ENCODE assay signal across 9 cellular contexts in genomic region chr14:24965934-24966593, GRCh38.
DNase-seq lines count a peak whose midpoint lies in the region; ATAC-seq and TF ChIP-seq lines count a peak whose summit lies in the region.
"Had no signal": no experiment of that assay in that cellular context is flagged by ENCODE, and none has a peak within 500 bp of the region (broad histone marks: within the 10 kb centered on the region; RNA-seq: fewer than 3 reads in every experiment).

No MANE protein-coding gene starts in this region.

- intact Hi-C loops in PC-3 (cut with micrococcal nuclease) (no loop called here), CD14-positive monocyte (cut with micrococcal nuclease) (no loop called here)

- H3K4me1 ChIP-seq in cardiac muscle cell (ENCODE audit: low read depth) (peaks cover 19% of the 10 kb centered on the region), rectal smooth muscle tissue (ENCODE audit: control insufficient read depth, insufficient read depth, low read length) (peaks cover 4% of the 10 kb centered on the region), PC-3 (ENCODE audit: insufficient read depth, low read length) (no peaks in the 10 kb centered on the region)

- POLR2A ChIA-PET in PC-3 (lab: Charles Lee; ENCODE audit: unreplicated experiment): no interaction called here

- no peak overlapping the region for H3K4me2 ChIP-seq in PC-3 (ENCODE audit: low read length)

- H3K36me3 Mint-ChIP-seq in CD14-positive monocyte: no peaks in the 10 kb centered on the region

- no peak overlapping the region for H3K27ac Mint-ChIP-seq in CD14-positive monocyte

- no peaks in the 10 kb centered on the region for H4K20me1 ChIP-seq in PC-3 (ENCODE audit: low read length)

- H3F3A ChIP-seq in PC-3 (ENCODE audit: low read length, unreplicated experiment): no peaks in the 10 kb centered on the region

- peak; percentile 60 for DNase-seq in DMS53 (lab: John Stamatoyannopoulos, UW)
- DNase-seq in cardiac muscle cell (ENCODE audit: low read depth in 1 of 2, low spot score in 1 of 2): peak; percentile 30 to 78
- no peak for DNase-seq in PC-3
- no peak for DNase-seq in CD14-positive monocyte (ENCODE audit: low spot score)
- DNase-seq: NCI-H446 had no signal

- H3K9ac ChIP-seq in rectal smooth muscle tissue (ENCODE audit: low read length) (no peak overlapping the region), PC-3 (ENCODE audit: low read length) (no peak overlapping the region)

- no peak overlapping the region for H3K4me3 Mint-ChIP-seq in CD14-positive monocyte

- no peaks in the 10 kb centered on the region for H3K9me3 Mint-ChIP-seq in CD14-positive monocyte

- no TSS peak for BruUV-seq in PC-3 (replicated peaks; lab: Mats Ljungman, UMichigan)

- H3K4me3 ChIP-seq in cardiac muscle cell (no peak overlapping the region), rectal smooth muscle tissue (ENCODE audit: low read length) (peak overlapping the region; percentile 1), PC-3 (ENCODE audit: low read length) (no peak overlapping the region)

- H3K79me2 ChIP-seq in PC-3 (ENCODE audit: low read length): no peaks in the 10 kb centered on the region

- CTCF ChIA-PET in PC-3 (lab: Charles Lee): no interaction called here

- TF ChIP-seq POLR2A in GM18505 (IDR thresholded peaks at IDR 0.05; ENCODE audit: borderline replicate concordance, extremely low read depth, insufficient read depth, insufficient read length): no peak

- H3K9me2 ChIP-seq in PC-3 (replicated peaks; ENCODE audit: low read length): no peaks in the 10 kb centered on the region

- H3K27me3 Mint-ChIP-seq in CD14-positive monocyte (ENCODE audit: low read depth in 3 of 3): peaks cover 0 to 4% (median 0%) of the 10 kb centered on the region in 3 donors

- no peak overlapping the region for H2AFZ ChIP-seq in PC-3 (ENCODE audit: low read length)

- no peaks in the 10 kb centered on the region for H3K4me1 Mint-ChIP-seq in CD14-positive monocyte

- no peak for TF ChIP-seq CTCF in VCaP (conservative IDR thresholded peaks at IDR 0.05)
- no peak for TF ChIP-seq CTCF in cardiac muscle cell (IDR thresholded peaks at IDR 0.05; ENCODE audit: low read depth, low read length)
- no peak for TF ChIP-seq CTCF in PC-3 (conservative IDR thresholded peaks at IDR 0.05; ENCODE audit: low read depth, low read length)
- TF ChIP-seq CTCF in CD14-positive monocyte (IDR thresholded peaks at IDR 0.05): no peak

- H3K27me3 ChIP-seq in cardiac muscle cell: no peaks in the 10 kb centered on the region
- H3K27me3 ChIP-seq in rectal smooth muscle tissue (ENCODE audit: control insufficient read depth, insufficient read depth, low read length): no peaks in the 10 kb centered on the region
- no peaks in the 10 kb centered on the region for H3K27me3 ChIP-seq in PC-3 (ENCODE audit: low read length)

- no peak for ATAC-seq in HG02571 (IDR thresholded peaks at IDR 0.05; ENCODE audit: unreplicated experiment)
- ATAC-seq in PC-3: no peak
- no peak for ATAC-seq in GM18505 (IDR thresholded peaks at IDR 0.05; ENCODE audit: unreplicated experiment)

- H3K27ac ChIP-seq in VCaP (peak overlapping the region; percentile 65), cardiac muscle cell (no peak overlapping the region), rectal smooth muscle tissue (ENCODE audit: low read depth, low read length) (peak overlapping the region; percentile 48), PC-3 (ENCODE audit: low read length) (no peak overlapping the region)

- H3K9me3 ChIP-seq in cardiac muscle cell (ENCODE audit: low read depth) (no peaks in the 10 kb centered on the region), PC-3 (ENCODE audit: low read length) (no peaks in the 10 kb centered on the region)

- no peaks in the 10 kb centered on the region for H3K36me3 ChIP-seq in cardiac muscle cell
- H3K36me3 ChIP-seq in rectal smooth muscle tissue (ENCODE audit: control insufficient read depth, insufficient read depth, low read length): no peaks in the 10 kb centered on the region
- no peaks in the 10 kb centered on the region for H3K36me3 ChIP-seq in PC-3 (ENCODE audit: low read depth, low read length)

Comparison
In these comparisons a context has a peak if more than half of its experiments do, and no peak if none do; other contexts are left out.
1. DNase-seq: peak in DMS53 (single experiment) and cardiac muscle cell (2 of 2); none in PC-3 (single experiment) and CD14-positive monocyte (single experiment).
2. H3K27ac ChIP-seq: peak in VCaP (single experiment) and rectal smooth muscle tissue (single experiment); none in cardiac muscle cell (single experiment) and PC-3 (single experiment).